In genomic region chr4:158811704-158812103, GRCh38 we compare ENCODE assay signal across 8 cellular contexts. TPM values are rescaled to one million over a fixed set of nuclear protein-coding genes. Genes with fewer than 3 reads are reported as not detected.
A peak's percentile ranks its signal among the peaks of the same experiment; 100 is the strongest.
DNase-seq lines count a peak whose midpoint lies in the region; ATAC-seq, FAIRE-seq and TF ChIP-seq lines count a peak whose summit lies in the region.

No MANE protein-coding gene starts in this region.

- no peaks in the 10 kb centered on the region for H3K27me3 Mint-ChIP-seq in activated T-helper 17 cell treated with anti-CD3 and anti-CD28 coated beads, Interleukin-2, amount 50 U/mL, for 72 hours

- no peak for FAIRE-seq in HepG2 (lab: Jason Lieb, UNC)

- no peak for TF ChIP-seq RAD21 in HepG2 (CRISPR knock-in tag; IDR thresholded peaks at IDR 0.05)

- peaks cover 75% of the 10 kb centered on the region for H3K79me2 ChIP-seq in HepG2 (ENCODE audit: insufficient read depth, low read length)

- no peaks in the 10 kb centered on the region for H3K9me3 Mint-ChIP-seq in activated T-helper 17 cell treated with anti-CD3 and anti-CD28 coated beads, Interleukin-2, amount 50 U/mL, for 72 hours

- H3K27me3 ChIP-seq in HepG2 (ENCODE audit: control insufficient read depth in 1 of 2, insufficient read depth in 2 of 2, low read length in 2 of 2): no peaks in the 10 kb centered on the region
- no peaks in the 10 kb centered on the region for H3K27me3 ChIP-seq in vagina

- POLR2A ChIA-PET in HepG2 (lab: Yijun Ruan, JAX): interaction anchor here (0.6 to 1.5 kb wide), 2 partner anchors 11 to 29 kb away, joined by 3 to 5 read pairs; no protein-coding TSS in a partner anchor

- H4K20me1 ChIP-seq in HepG2 (ENCODE audit: insufficient read depth, low read length): no peaks in the 10 kb centered on the region

- H3K4me2 ChIP-seq in HepG2 (ENCODE audit: low read depth, low read length): peak overlapping the region; percentile 46

- peak overlapping the region; percentile 50; the same call in 1 of the 2 replicates for H3K9ac ChIP-seq in HepG2 (ENCODE audit: insufficient read depth, low read depth, low read length)

- no peak overlapping the region for H2AFZ ChIP-seq in HepG2 (ENCODE audit: low read length)

- CTCF ChIA-PET in HepG2 (lab: Yijun Ruan, JAX; ENCODE audit: low intra/inter-chr PET ratio, low total read pairs): no interaction called here

- peak overlapping the region; percentile 74 for H3K27ac ChIP-seq in HepG2 (ENCODE audit: extremely low read length, insufficient read depth, low read length)
- peak overlapping the region; percentile 82 for H3K27ac ChIP-seq in vagina

- TF ChIP-seq POLR2A in HepG2 (IDR thresholded peaks at IDR 0.05; ENCODE audit: insufficient read depth in 1 of 2, low read depth in 2 of 2, low read length in 2 of 2): no peak
- no peak for TF ChIP-seq POLR2A in vagina (IDR thresholded peaks at IDR 0.05)

- TF ChIP-seq CTCF in HepG2 (CRISPR knock-in tag; IDR thresholded peaks at IDR 0.05) (no peak), vagina (IDR thresholded peaks at IDR 0.05) (no peak)

- 38% methylated on average over 6 of the region's 6 CpGs for whole genome bisulfite sequencing in HepG2 (ENCODE audit: low lambda C conversion rate)

- H3K36me3 Mint-ChIP-seq in activated T-helper 17 cell treated with anti-CD3 and anti-CD28 coated beads, Interleukin-2, amount 50 U/mL, for 72 hours (ENCODE audit: low read depth): no peaks in the 10 kb centered on the region

- H3K4me3 ChIP-seq in HepG2 (replicated peaks in 1 of 3; ENCODE audit: insufficient read depth in 1 of 3, low read depth in 2 of 3, low read length in 3 of 3) (no peak overlapping the region; a peak in 2 of 6 replicates), vagina (no peak overlapping the region)

- peak overlapping the region; percentile 43 for H3K4me3 Mint-ChIP-seq in activated T-helper 17 cell treated with anti-CD3 and anti-CD28 coated beads, Interleukin-2, amount 50 U/mL, for 72 hours

- in situ Hi-C loops in Caki2 (cut with HindIII; ENCODE audit: low pct_unique_long_range_greater_than_20kb, low sequenced_read_pairs) (no loop called here), HepG2 (cut with HindIII; ENCODE audit: extremely low pct_ligation_motif_present, low pct_unique_long_range_greater_than_20kb) (no loop called here)

- no peaks in the 10 kb centered on the region for H3K36me3 ChIP-seq in HepG2 (replicated peaks in 1 of 2; ENCODE audit: control insufficient read depth in 1 of 2, insufficient read depth in 2 of 2, low read length in 2 of 2)
- H3K36me3 ChIP-seq in vagina: no peaks in the 10 kb centered on the region

- peaks cover 34% of the 10 kb centered on the region for H3K4me1 Mint-ChIP-seq in activated T-helper 17 cell treated with anti-CD3 and anti-CD28 coated beads, Interleukin-2, amount 50 U/mL, for 72 hours

- H3K4me1 ChIP-seq in HepG2 (ENCODE audit: insufficient read depth, low read length): peaks cover 88% of the 10 kb centered on the region
- peaks cover 47% of the 10 kb centered on the region for H3K4me1 ChIP-seq in vagina

- H3K27ac Mint-ChIP-seq in activated T-helper 17 cell treated with anti-CD3 and anti-CD28 coated beads, Interleukin-2, amount 50 U/mL, for 72 hours: no peak overlapping the region

- no peaks in the 10 kb centered on the region for H3K9me3 ChIP-seq in HepG2 (ENCODE audit: low read length)
- H3K9me3 ChIP-seq in vagina: no peaks in the 10 kb centered on the region

- DNase-seq in Caki2 (ENCODE audit: low read depth) (peak; percentile 57), HepG2 (ENCODE audit: low spot score) (no peak), vagina (ENCODE audit: extremely low spot score in 2 of 2) (no peak), NCI-H2081 treated with DMSO at 0.1 percent for 48 hours (lab: John Stamatoyannopoulos, UW) (no peak)

- no peak for TF ChIP-seq EP300 in HepG2 (IDR thresholded peaks at IDR 0.05; ENCODE audit: low read depth in 2 of 2, low read length in 2 of 2)
- TF ChIP-seq EP300 in HepG2 (CRISPR knock-in tag; IDR thresholded peaks at IDR 0.05; ENCODE audit: borderline replicate concordance): no peak

- peak; percentile 33 for ATAC-seq in HG02973 (IDR thresholded peaks at IDR 0.05; ENCODE audit: unreplicated experiment)
- ATAC-seq in activated T-helper 17 cell treated with anti-CD3 and anti-CD28 coated beads, Interleukin-2, amount 50 U/mL, for 72 hours (replicated peaks): no peak
- ATAC-seq in HepG2: peak; percentile 38
- no peak for ATAC-seq in GM19455 (IDR thresholded peaks at IDR 0.05; ENCODE audit: unreplicated experiment)
- no peak for ATAC-seq in HG02763 (IDR thresholded peaks at IDR 0.05; ENCODE audit: unreplicated experiment)

- no TSS peak for BruUV-seq in HepG2 (replicated peaks; lab: Mats Ljungman, UMichigan)

- intact Hi-C loops in HepG2 (cut with micrococcal nuclease; ENCODE audit: unreplicated experiment): loop anchor here (2.0 kb wide), 3 partner anchors 15 to 43 kb away; partner anchors contain the start of gene FNIP2
- intact Hi-C loops in vagina (cut with DNase I): no loop called here

TF ChIP-seq in HepG2, 621 proteins besides CTCF, POLR2A, EP300 and RAD21 (continues in another document):
- TF ChIP-seq ETV5 (CRISPR knock-in tag; IDR thresholded peaks at IDR 0.05; ENCODE audit: borderline replicate concordance) (peak; percentile 25; the same call in 1 of the 2 replicates), MAX (IDR thresholded peaks at IDR 0.05) (0 out of 2 replicates have a peak, but pooled peaks have one; percentile 35), ELF3 (CRISPR knock-in tag; IDR thresholded peaks at IDR 0.05) (peak; percentile 76), ZFP82 (CRISPR knock-in tag; IDR thresholded peaks at IDR 0.05; ENCODE audit: borderline replicate concordance) (no peak), FOXP4 (CRISPR knock-in tag; IDR thresholded peaks at IDR 0.05) (no peak), ZNF792 (CRISPR knock-in tag; IDR thresholded peaks at IDR 0.05) (0 out of 2 replicates have a peak, but pooled peaks have one; percentile 41), SAP130 (CRISPR knock-in tag; IDR thresholded peaks at IDR 0.05; ENCODE audit: low read depth) (peak; percentile 17; the same call in 1 of the 2 replicates), KMT2A (CRISPR knock-in tag; IDR thresholded peaks at IDR 0.05) (no peak)

RNA-seq across cellular contexts. Expression of gene FNIP2, which starts 42.9 kb away (rescaled TPM):
- total RNA-seq in Caki2 (2014; rRNA removed; shearing (Covaris generic); ENCODE audit: low replicate concordance): 20.9 and 43.5 TPM in 2 replicates
- total RNA-seq in activated T-helper 17 cell treated with anti-CD3 and anti-CD28 coated beads, Interleukin-2, amount 50 U/mL, for 72 hours: 10 to 100 TPM; 33.4 to 45.9 TPM
- total RNA-seq in HepG2 (2016; rRNA removed; fragmentation: Illumina TruSeq; extraction: Trizol): 15.5 and 21.8 TPM in 2 replicates
- total RNA-seq in HepG2 (2016; cell fraction: cytosol; rRNA removed; fragmentation: Illumina TruSeq; extraction: Trizol; ENCODE audit: low read depth): 3.0 and 4.9 TPM in 2 replicates
- 14.7 and 18.4 TPM in 2 replicates for total RNA-seq in HepG2 (2016; cell fraction: insoluble cytoplasmic fraction; rRNA removed; fragmentation: Illumina TruSeq; extraction: Trizol)
- total RNA-seq in HepG2 (2016; cell fraction: membrane; rRNA removed; fragmentation: Illumina TruSeq; extraction: Trizol): 10.4 and 11.2 TPM in 2 replicates
- total RNA-seq in HepG2 (2016; cell fraction: nucleus; rRNA removed; fragmentation: Illumina TruSeq; extraction: Trizol): 22.6 and 22.8 TPM in 2 replicates
- 21.0 and 24.0 TPM in 2 replicates for polyA plus RNA-seq in HepG2 (2011; rRNA removed)
- polyA plus RNA-seq in HepG2 (2011; cell fraction: cytosol; rRNA removed): 15.3 and 25.0 TPM in 2 replicates
- 13.4 and 17.1 TPM in 2 replicates for polyA plus RNA-seq in HepG2 (2011; cell fraction: nucleus; rRNA removed)
- 38.7 and 42.8 TPM in 2 replicates for polyA plus RNA-seq in HepG2 (2012)
- 0.37 and 0.41 TPM in 2 replicates for polyA plus RNA-seq in HepG2 (2016; cell fraction: cytosol; fragmentation: Illumina TruSeq; extraction: Trizol; ENCODE audit: low read depth)
- 12.9 and 13.3 TPM in 2 replicates for polyA plus RNA-seq in HepG2 (2016; cell fraction: insoluble cytoplasmic fraction; fragmentation: Illumina TruSeq; extraction: Trizol; ENCODE audit: low read depth)
- polyA plus RNA-seq in HepG2 (2016; cell fraction: membrane; fragmentation: Illumina TruSeq; extraction: Trizol; ENCODE audit: low read depth): 2.1 TPM in 2 replicates
- 11.3 and 12.9 TPM in 2 replicates for polyA plus RNA-seq in HepG2 (2016; cell fraction: nucleus; fragmentation: Illumina TruSeq; extraction: Trizol; ENCODE audit: insufficient read depth, low read depth)
- 1.8 and 45.2 TPM in 2 replicates for polyA minus RNA-seq in HepG2 (2011; rRNA and poly(A)+ RNA removed; ENCODE audit: low replicate concordance)
- 33.4 and 50.0 TPM in 2 replicates for polyA minus RNA-seq in HepG2 (2011; cell fraction: cytosol; rRNA and poly(A)+ RNA removed)
- 74.3 and 82.9 TPM in 2 replicates for polyA minus RNA-seq in HepG2 (2011; cell fraction: nucleus; rRNA and poly(A)+ RNA removed)
- total RNA-seq in vagina: 25.3 TPM

Comparison
In these comparisons a context has a peak if more than half of its experiments do, and no peak if none do; other contexts are left out.
1. ATAC-seq: peak in HG02973 (single experiment) and HepG2 (single experiment); none in activated T-helper 17 cell treated with anti-CD3 and anti-CD28 coated beads, Interleukin-2, amount 50 U/mL, for 72 hours (single experiment), GM19455 (single experiment) and HG02763 (single experiment).